ENCODE assay signal across 8 cellular contexts in the genomic region with DNA sequence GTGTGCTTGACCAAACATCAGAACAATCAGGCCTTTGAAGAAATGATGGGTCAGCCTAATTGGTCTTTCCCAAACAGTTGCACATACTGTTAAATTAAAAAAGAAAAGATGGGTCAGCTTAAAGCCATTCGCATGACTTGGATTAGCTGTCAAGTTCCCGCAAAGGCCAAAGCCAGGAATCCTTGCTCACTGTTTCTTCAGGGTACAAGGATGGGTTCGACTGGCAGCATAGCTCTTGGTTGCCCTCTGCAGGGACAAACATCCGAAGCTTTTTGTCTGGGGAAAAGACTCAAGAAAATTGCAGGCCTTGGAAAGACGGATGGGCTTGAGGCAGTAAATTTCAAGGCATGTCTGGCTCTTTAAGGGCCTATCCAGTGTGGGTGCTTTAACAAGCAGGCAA.
A peak's percentile ranks its signal among the peaks of the same experiment; 100 is the strongest.
DNase-seq lines count a peak whose midpoint lies in the region; ATAC-seq, FAIRE-seq and TF ChIP-seq lines count a peak whose summit lies in the region.

No MANE protein-coding gene starts in this region.

- no peak overlapping the region for H3K9ac ChIP-seq in HCT116 (ENCODE audit: low read length)
- H3K9ac ChIP-seq in astrocyte (ENCODE audit: low read length) = no peak overlapping the region

- H3K4me1 Mint-ChIP-seq in astrocyte (ENCODE audit: low read depth, unreplicated experiment) = peaks cover 8% of the 10 kb centered on the region

- TF ChIP-seq CTCF in AG04450 (IDR thresholded peaks at IDR 0.05; ENCODE audit: low read depth, low read length) (peak; percentile 71), HCT116 (IDR thresholded peaks at IDR 0.05 in 2 of 3, conservative IDR thresholded peaks at IDR 0.05 in 1 of 3; ENCODE audit: borderline replicate concordance in 1 of 3, insufficient read depth in 1 of 3, low read depth in 2 of 3, low read length in 2 of 3) (peak in 2 of 3 experiments; percentile 35 to 44; a peak in 3 of 6 replicates), astrocyte (IDR thresholded peaks at IDR 0.05; ENCODE audit: insufficient read depth, low read depth, low read length) (peak; percentile 40)

- H4K20me1 ChIP-seq in HCT116 (ENCODE audit: insufficient read depth) (no peaks in the 10 kb centered on the region), astrocyte (ENCODE audit: insufficient read depth, low read length) (no peaks in the 10 kb centered on the region)

- DNase-seq in AG04450 (ENCODE audit: low read depth, low spot score) = no peak
- peak; percentile 4 for DNase-seq in HCT116 (ENCODE audit: low read depth, low spot score)
- DNase-seq in astrocyte (ENCODE audit: low read depth) = peak; percentile 35
- peak; percentile 89 for DNase-seq in islet precursor cell
- DNase-seq in urothelium cell line (ENCODE audit: low spot score) = peak; percentile 32
- no peak for DNase-seq in AML-193 (lab: John Stamatoyannopoulos, UW)
- DNase-seq in NCI-H2196 (lab: John Stamatoyannopoulos, UW; ENCODE audit: unreplicated experiment) = no peak

- no peak for ATAC-seq in HCT116
- no peak for ATAC-seq in HG03378 (IDR thresholded peaks at IDR 0.05; ENCODE audit: unreplicated experiment)

- H3K4me3 Mint-ChIP-seq in astrocyte (ENCODE audit: unreplicated experiment) = no peak overlapping the region

- FAIRE-seq in astrocyte (lab: Jason Lieb, UNC) (no peak), urothelium cell line (lab: Jason Lieb, UNC) (no peak)

- no peaks in the 10 kb centered on the region for H3K9me2 ChIP-seq in HCT116 (ENCODE audit: insufficient read depth)

- H3K79me2 ChIP-seq in HCT116 (ENCODE audit: insufficient read depth, low read length) (no peaks in the 10 kb centered on the region), astrocyte (ENCODE audit: insufficient read depth, low read length) (no peaks in the 10 kb centered on the region)

- H3K4me1 ChIP-seq in HCT116 (ENCODE audit: control insufficient read depth in 1 of 2, insufficient read depth in 2 of 2, low read length in 2 of 2) (no peaks in the 10 kb centered on the region), astrocyte (ENCODE audit: insufficient read depth, low read length) (no peaks in the 10 kb centered on the region)

- H3K27me3 Mint-ChIP-seq in astrocyte (ENCODE audit: low read depth, unreplicated experiment) = no peaks in the 10 kb centered on the region

- TF ChIP-seq RAD21 in HCT116 (IDR thresholded peaks at IDR 0.05; ENCODE audit: low read depth) = peak; percentile 37; the same call in 1 of the 2 replicates

- H3K27ac ChIP-seq in AG04450 (ENCODE audit: low read depth, low read length) = no peak overlapping the region
- no peak overlapping the region for H3K27ac ChIP-seq in HCT116 (ENCODE audit: low read depth, low read length)
- no peak overlapping the region for H3K27ac ChIP-seq in astrocyte (ENCODE audit: low read depth, low read length)

- no TSS peak for BruUV-seq in HCT116 (replicated peaks; lab: Mats Ljungman, UMichigan)

- intact Hi-C loops in HCT116 (cut with micrococcal nuclease) = no loop called here

- POLR2A ChIA-PET in AG04450 (lab: Yijun Ruan, JAX) (no interaction called here), HCT116 (lab: Charles Lee) (no interaction called here)

- peaks cover 3% of the 10 kb centered on the region for H3K9me3 Mint-ChIP-seq in astrocyte (ENCODE audit: unreplicated experiment)

- H3K27me3 ChIP-seq in AG04450 (ENCODE audit: control insufficient read depth, insufficient read depth, low read length) (no peaks in the 10 kb centered on the region), HCT116 (ENCODE audit: insufficient read depth, low read length) (no peaks in the 10 kb centered on the region), astrocyte (ENCODE audit: insufficient read depth, low read length) (no peaks in the 10 kb centered on the region)

- H2AFZ ChIP-seq in HCT116 (ENCODE audit: low read depth, low read length, poor library complexity, severe bottlenecking) (no peak overlapping the region), astrocyte (ENCODE audit: low read depth, low read length) (no peak overlapping the region)

- H3K4me3 ChIP-seq in AG04450 (ENCODE audit: low read depth, low read length) (no peak overlapping the region), HCT116 (replicated peaks in 1 of 2; ENCODE audit: low read depth in 1 of 2, low read length in 2 of 2) (no peak overlapping the region), astrocyte (ENCODE audit: insufficient read depth, low read depth, low read length) (no peak overlapping the region)

- H3K27ac Mint-ChIP-seq in astrocyte (ENCODE audit: unreplicated experiment) = peak overlapping the region; percentile 63

- RAD21 ChIA-PET in HCT116 (lab: Charles Lee; ENCODE audit: low non-redundant PET in 1 of 2, low total read pairs in 2 of 2, uncharacterized antibody in 2 of 2, unreplicated experiment in 2 of 2) = no interaction called here

- no peaks in the 10 kb centered on the region for H3K36me3 Mint-ChIP-seq in astrocyte (ENCODE audit: low read depth, unreplicated experiment)

- CTCF ChIA-PET in AG04450 (lab: Charles Lee) (interaction anchor here (0.6 to 2.0 kb wide), 12 partner anchors 8 to 745 kb away, joined by 3 to 12 read pairs (median 3); no protein-coding TSS in a partner anchor), HCT116 (lab: Charles Lee) (interaction anchor here (1.0 to 1.2 kb wide), 2 partner anchors 8 to 1148 kb away, joined by 4 read pairs; no protein-coding TSS in a partner anchor)

- H3K9me3 ChIP-seq in AG04450 (ENCODE audit: control insufficient read depth, insufficient read depth, low read length) = no peaks in the 10 kb centered on the region
- peaks cover 0 to 5% of the 10 kb centered on the region in 2 experiments; a peak in 1 of 4 replicates for H3K9me3 ChIP-seq in HCT116 (ENCODE audit: control insufficient read depth in 1 of 2, insufficient read depth in 1 of 2, low read depth in 1 of 2, low read length in 2 of 2)
- H3K9me3 ChIP-seq in astrocyte (ENCODE audit: insufficient read depth, low read depth, low read length) = no peaks in the 10 kb centered on the region

- H3K36me3 ChIP-seq in HCT116 (ENCODE audit: control insufficient read depth in 1 of 2, insufficient read depth in 2 of 2, low read length in 2 of 2) = no peaks in the 10 kb centered on the region
- no peaks in the 10 kb centered on the region for H3K36me3 ChIP-seq in astrocyte (ENCODE audit: insufficient read depth, low read length)

- H3K4me2 ChIP-seq in HCT116 (ENCODE audit: low read length) (no peak overlapping the region), astrocyte (ENCODE audit: low read length) (no peak overlapping the region)

- no peak for TF ChIP-seq POLR2A in HCT116 (IDR thresholded peaks at IDR 0.05; ENCODE audit: borderline replicate concordance, extremely low read depth, insufficient read depth, insufficient read length)

TF ChIP-seq in HCT116, 20 proteins besides CTCF, POLR2A, EP300 and RAD21:
- TF ChIP-seq ELF1 (IDR thresholded peaks at IDR 0.05; ENCODE audit: borderline replicate concordance, low read depth) = no peak
- no peak for TF ChIP-seq SRF (IDR thresholded peaks at IDR 0.05; ENCODE audit: low read depth)
- TF ChIP-seq, protein P1, sequence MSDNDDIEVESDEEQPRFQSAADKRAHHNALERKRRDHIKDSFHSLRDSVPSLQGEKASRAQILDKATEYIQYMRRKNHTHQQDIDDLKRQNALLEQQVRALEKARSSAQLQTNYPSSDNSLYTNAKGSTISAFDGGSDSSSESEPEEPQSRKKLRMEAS (IDR thresholded peaks at IDR 0.05) = no peak
- TF ChIP-seq, protein P2, sequence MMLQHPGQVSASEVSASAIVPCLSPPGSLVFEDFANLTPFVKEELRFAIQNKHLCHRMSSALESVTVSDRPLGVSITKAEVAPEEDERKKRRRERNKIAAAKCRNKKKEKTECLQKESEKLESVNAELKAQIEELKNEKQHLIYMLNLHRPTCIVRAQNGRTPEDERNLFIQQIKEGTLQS (IDR thresholded peaks at IDR 0.05) = no peak
- no peak for TF ChIP-seq FOSL1 (IDR thresholded peaks at IDR 0.05; ENCODE audit: low read depth)
- TF ChIP-seq, protein P3, sequence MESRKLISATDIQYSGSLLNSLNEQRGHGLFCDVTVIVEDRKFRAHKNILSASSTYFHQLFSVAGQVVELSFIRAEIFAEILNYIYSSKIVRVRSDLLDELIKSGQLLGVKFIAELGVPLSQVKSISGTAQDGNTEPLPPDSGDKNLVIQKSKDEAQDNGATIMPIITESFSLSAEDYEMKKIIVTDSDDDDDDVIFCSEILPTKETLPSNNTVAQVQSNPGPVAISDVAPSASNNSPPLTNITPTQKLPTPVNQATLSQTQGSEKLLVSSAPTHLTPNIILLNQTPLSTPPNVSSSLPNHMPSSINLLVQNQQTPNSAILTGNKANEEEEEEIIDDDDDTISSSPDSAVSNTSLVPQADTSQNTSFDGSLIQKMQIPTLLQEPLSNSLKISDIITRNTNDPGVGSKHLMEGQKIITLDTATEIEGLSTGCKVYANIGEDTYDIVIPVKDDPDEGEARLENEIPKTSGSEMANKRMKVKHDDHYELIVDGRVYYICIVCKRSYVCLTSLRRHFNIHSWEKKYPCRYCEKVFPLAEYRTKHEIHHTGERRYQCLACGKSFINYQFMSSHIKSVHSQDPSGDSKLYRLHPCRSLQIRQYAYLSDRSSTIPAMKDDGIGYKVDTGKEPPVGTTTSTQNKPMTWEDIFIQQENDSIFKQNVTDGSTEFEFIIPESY (IDR thresholded peaks at IDR 0.05; ENCODE audit: extremely low read depth, insufficient replicate concordance, low read length) = no peak
- TF ChIP-seq YY1 (IDR thresholded peaks at IDR 0.05; ENCODE audit: extremely low read depth, insufficient replicate concordance, low read depth, low read length) = no peak
- no peak for TF ChIP-seq ZFX (IDR thresholded peaks at IDR 0.05)
- TF ChIP-seq ZNF274 (IDR thresholded peaks at IDR 0.05; ENCODE audit: low read depth, low read length) = no peak
- no peak for TF ChIP-seq EZH2phosphoT487 (IDR thresholded peaks at IDR 0.05; ENCODE audit: borderline replicate concordance)

Comparison
In these comparisons a context has a peak if more than half of its experiments do, and no peak if none do; other contexts are left out.
1. DNase-seq: peak in HCT116 (single experiment), astrocyte (single experiment), islet precursor cell (single experiment) and urothelium cell line (single experiment); none in AG04450 (single experiment), AML-193 (0 of 2) and NCI-H2196 (single experiment).
2. Peak in every context shown above with its lines, with median percentiles within 50 percentile points of each other: CTCF ChIP-seq.